ENCODE assay signal across 1 cellular context in genomic region chr16:5017678-5017969, GRCh38.
TF ChIP-seq lines count a peak whose summit lies in the region.

No MANE protein-coding gene starts in this region.

TF ChIP-seq in HepG2, 621 proteins besides CTCF, POLR2A, EP300 and RAD21:
- no peak for TF ChIP-seq ZNF781 (CRISPR knock-in tag; IDR thresholded peaks at IDR 0.05; ENCODE audit: borderline replicate concordance, not compliant biosample characterization)
- TF ChIP-seq ASH2L (IDR thresholded peaks at IDR 0.05; ENCODE audit: insufficient read length, low read depth, low read length): no peak
- no peak for TF ChIP-seq ZBTB46 (CRISPR knock-in tag; IDR thresholded peaks at IDR 0.05; ENCODE audit: borderline replicate concordance)
- TF ChIP-seq GPN1 (CRISPR knock-in tag; IDR thresholded peaks at IDR 0.05; ENCODE audit: borderline replicate concordance): no peak
- TF ChIP-seq ZNF354B (CRISPR knock-in tag; IDR thresholded peaks at IDR 0.05): no peak
- peak; percentile 97 for TF ChIP-seq MNT (IDR thresholded peaks at IDR 0.05)
- no peak for TF ChIP-seq ZNF501 (CRISPR knock-in tag; IDR thresholded peaks at IDR 0.05)
- no peak for TF ChIP-seq ZNF253 (CRISPR knock-in tag; IDR thresholded peaks at IDR 0.05; ENCODE audit: borderline replicate concordance)
